In the genomic region with DNA sequence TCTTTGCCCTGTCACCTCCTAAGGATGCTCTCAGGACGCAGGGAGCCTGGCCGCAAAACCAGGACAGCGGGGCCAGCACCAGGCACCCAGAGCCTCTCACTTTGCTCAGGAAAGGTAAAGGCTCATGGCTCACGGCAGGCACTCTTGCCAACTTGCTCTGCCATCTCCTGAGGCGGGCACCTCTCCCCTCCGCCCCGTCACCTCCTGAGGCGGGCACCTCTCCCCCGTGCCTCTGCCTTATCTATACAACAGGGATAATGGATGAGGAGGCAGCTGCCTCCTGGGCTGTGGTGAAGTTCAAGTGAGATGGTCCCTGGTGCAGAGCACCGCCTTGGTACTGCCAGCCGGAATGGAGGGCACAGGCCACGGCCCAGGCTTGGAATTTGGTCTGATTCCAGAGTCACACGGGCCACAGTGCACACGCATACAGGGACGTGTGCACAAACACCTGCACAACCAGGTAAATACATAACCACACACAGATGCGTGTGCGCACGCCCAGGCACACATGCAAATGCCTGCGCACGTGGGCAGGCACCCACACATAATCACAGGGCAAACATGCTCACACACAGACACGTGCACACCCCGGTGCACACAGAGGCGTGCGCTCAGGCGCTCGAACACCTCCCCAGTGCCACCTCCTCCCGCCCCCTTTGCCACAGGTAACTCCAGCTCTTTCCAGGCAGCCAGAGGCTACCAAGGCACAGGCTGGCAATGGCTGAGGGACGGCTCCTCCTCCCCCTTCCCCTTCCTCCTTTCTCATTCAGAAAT, we compare ENCODE assay signal across 15 cellular contexts. TPM values are rescaled to one million over a fixed set of nuclear protein-coding genes. Genes with fewer than 3 reads are reported as not detected.
A peak's percentile ranks its signal among the peaks of the same experiment; 100 is the strongest.
DNase-seq lines count a peak whose midpoint lies in the region; ATAC-seq and TF ChIP-seq lines count a peak whose summit lies in the region.
"Had no signal": no experiment of that assay in that cellular context is flagged by ENCODE, and none has a peak within 500 bp of the region (broad histone marks: within the 10 kb centered on the region; RNA-seq: fewer than 3 reads in every experiment).

No MANE protein-coding gene starts in this region.

- H3K9me3 ChIP-seq in OCI-LY1 (ENCODE audit: low read length) (no peaks in the 10 kb centered on the region), stomach (no peaks in the 10 kb centered on the region), A673 (ENCODE audit: low read depth, low read length, poor library complexity, severe bottlenecking) (no peaks in the 10 kb centered on the region)
- H3K9me3 ChIP-seq: SK-N-SH had no signal

- H3F3A ChIP-seq in OCI-LY1 (ENCODE audit: insufficient read depth, low read length): no peaks in the 10 kb centered on the region

- no peaks in the 10 kb centered on the region for H3K79me2 ChIP-seq in OCI-LY1 (ENCODE audit: insufficient read depth, low read length)
- H3K79me2 ChIP-seq: parathyroid adenoma had no signal

- CTCF ChIA-PET in A673 (lab: Charles Lee): interaction anchor here (0.6 kb wide), 1 partner anchor 11 kb away, joined by 4 read pairs; the partner anchor contains the start of gene DEGS2

- H3K9ac ChIP-seq in OCI-LY1 (ENCODE audit: low read length): no peak overlapping the region; the same call in 1 of the 2 replicates
- H3K9ac ChIP-seq: parathyroid adenoma, SK-N-SH had no signal

- H3K27ac ChIP-seq in OCI-LY1 (ENCODE audit: low read depth, low read length, poor library complexity, severe bottlenecking) (no peak overlapping the region), stomach (peak overlapping the region; percentile 6 to 85 (median 77)), A673 (ENCODE audit: low read depth, low read length, poor library complexity, severe bottlenecking) (no peak overlapping the region)
- H3K27ac ChIP-seq: parathyroid adenoma had no signal

- WGBS in stomach, 5 donors: 39 to 66% (median 49%) methylated on average over 20 to 28 of the region's 28 CpGs

- no peaks in the 10 kb centered on the region for H4K20me1 ChIP-seq in OCI-LY1 (ENCODE audit: insufficient read depth, low read length)

- peaks cover 18% of the 10 kb centered on the region for H3K4me1 Mint-ChIP-seq in activated naive CD8-positive, alpha-beta T cell (ENCODE audit: low read depth)
- peaks cover 15% of the 10 kb centered on the region for H3K4me1 Mint-ChIP-seq in activated naive CD8-positive, alpha-beta T cell treated with anti-CD3 and anti-CD28 coated beads, Interleukin-2, amount 50 U/mL, for 24 hours
- H3K4me1 Mint-ChIP-seq in immature natural killer cell: peaks cover 22 to 23% of the 10 kb centered on the region in 2 donors
- H3K4me1 Mint-ChIP-seq: brain had no signal

- peak overlapping the region; percentile 70 for H3K27ac Mint-ChIP-seq in activated naive CD8-positive, alpha-beta T cell
- H3K27ac Mint-ChIP-seq in activated naive CD8-positive, alpha-beta T cell treated with anti-CD3 and anti-CD28 coated beads, Interleukin-2, amount 50 U/mL, for 24 hours: no peak overlapping the region
- peak overlapping the region in 5 of 6 donors; percentile 36 to 77 (median 66) for H3K27ac Mint-ChIP-seq in immature natural killer cell

- H3K4me1 ChIP-seq in OCI-LY1 (ENCODE audit: insufficient read depth, low read length, severe bottlenecking) (peaks cover 18% of the 10 kb centered on the region), stomach (peaks cover 62 to 89% (median 87%) of the 10 kb centered on the region in 4 donors), A673 (ENCODE audit: insufficient read depth, low read length, poor library complexity, severe bottlenecking) (no peaks in the 10 kb centered on the region)
- H3K4me1 ChIP-seq: parathyroid adenoma had no signal

- TF ChIP-seq EP300 in stomach (IDR thresholded peaks at IDR 0.05): no peak

- H3K9me2 ChIP-seq in OCI-LY1 (ENCODE audit: low read depth, low read length): no peaks in the 10 kb centered on the region
- H3K9me2 ChIP-seq: SK-N-SH had no signal

- TF ChIP-seq CTCF in OCI-LY1 (IDR thresholded peaks at IDR 0.05; ENCODE audit: low read length) (no peak), stomach (IDR thresholded peaks at IDR 0.05) (no peak), A673 (conservative IDR thresholded peaks at IDR 0.05; ENCODE audit: low read depth, low read length) (no peak)

- POLR2A ChIA-PET in A673 (lab: Charles Lee; ENCODE audit: low non-redundant PET): no interaction called here

- no TSS peak for BruUV-seq in A673 (replicated peaks; lab: Mats Ljungman, UMichigan)

- no peaks in the 10 kb centered on the region for H3K36me3 Mint-ChIP-seq in activated naive CD8-positive, alpha-beta T cell
- peaks cover 2% of the 10 kb centered on the region for H3K36me3 Mint-ChIP-seq in activated naive CD8-positive, alpha-beta T cell treated with anti-CD3 and anti-CD28 coated beads, Interleukin-2, amount 50 U/mL, for 24 hours (ENCODE audit: low read depth)
- no peaks in the 10 kb centered on the region for H3K36me3 Mint-ChIP-seq in immature natural killer cell
- H3K36me3 Mint-ChIP-seq: brain had no signal

- H3K4me3 Mint-ChIP-seq in activated naive CD8-positive, alpha-beta T cell: peak overlapping the region; percentile 62
- no peak overlapping the region for H3K4me3 Mint-ChIP-seq in activated naive CD8-positive, alpha-beta T cell treated with anti-CD3 and anti-CD28 coated beads, Interleukin-2, amount 50 U/mL, for 24 hours
- H3K4me3 Mint-ChIP-seq in immature natural killer cell: peak overlapping the region in 3 of 5 donors; percentile 4 to 18 (median 17)
- H3K4me3 Mint-ChIP-seq: activated T-helper 1 cell treated with anti-CD3 and anti-CD28 coated beads, Interleukin-12 subunit alpha, Interleukin-12 subunit beta, Interleukin-2, Interleukin-4 antibody, amounts not matched to agents 30 ng/mL and 10 ng/mL and 1 ng/mL, durations not matched to agents 14 hours and 24 hours and 36 hours; brain had no signal

- H2AFZ ChIP-seq in OCI-LY1 (ENCODE audit: low read length): no peak overlapping the region
- H2AFZ ChIP-seq: parathyroid adenoma had no signal

- H3K4me2 ChIP-seq in OCI-LY1 (ENCODE audit: low read length): peak overlapping the region; percentile 49
- H3K4me2 ChIP-seq: SK-N-SH had no signal

- H3K9me3 Mint-ChIP-seq in activated naive CD8-positive, alpha-beta T cell (ENCODE audit: low read depth): no peaks in the 10 kb centered on the region
- no peaks in the 10 kb centered on the region for H3K9me3 Mint-ChIP-seq in activated naive CD8-positive, alpha-beta T cell treated with anti-CD3 and anti-CD28 coated beads, Interleukin-2, amount 50 U/mL, for 24 hours
- no peaks in the 10 kb centered on the region for H3K9me3 Mint-ChIP-seq in immature natural killer cell
- H3K9me3 Mint-ChIP-seq: brain had no signal

- no peaks in the 10 kb centered on the region for H3K27me3 ChIP-seq in OCI-LY1 (ENCODE audit: insufficient read depth, low read length)
- peaks cover 0 to 16% (median 0%) of the 10 kb centered on the region in 3 donors for H3K27me3 ChIP-seq in stomach
- H3K27me3 ChIP-seq in A673 (replicated peaks; ENCODE audit: insufficient read depth, low read depth, low read length, poor library complexity): no peaks in the 10 kb centered on the region

- TF ChIP-seq POLR2A in stomach (IDR thresholded peaks at IDR 0.05): no peak

- H3K36me3 ChIP-seq in OCI-LY1 (ENCODE audit: insufficient read depth, low read length) (no peaks in the 10 kb centered on the region), stomach (peaks cover 0 to 16% (median 12%) of the 10 kb centered on the region in 4 donors), A673 (ENCODE audit: insufficient read depth, low read length, poor library complexity, severe bottlenecking) (no peaks in the 10 kb centered on the region)

- DNase-seq in activated naive CD8-positive, alpha-beta T cell treated with anti-CD3 and anti-CD28 coated beads, Interleukin-2, amount 50 U/mL, for 24 hours: no peak
- DNase-seq in immature natural killer cell (no peak), stomach (no peak), A673 (ENCODE audit: low spot score) (no peak)
- DNase-seq: mesenchymal stem cell, trophoblast cell had no signal

- intact Hi-C loops in stomach (cut with DNase I; ENCODE audit: low total_unique reads): no loop called here
- intact Hi-C loops in A673 (cut with micrococcal nuclease; ENCODE audit: unreplicated experiment): no loop called here

- H3K4me3 ChIP-seq in OCI-LY1 (ENCODE audit: low read depth, low read length, poor library complexity, severe bottlenecking) (peak overlapping the region; percentile 6), stomach (no peak overlapping the region), A673 (ENCODE audit: low read depth, low read length, poor library complexity, severe bottlenecking) (no peak overlapping the region)

- H3K27me3 Mint-ChIP-seq in activated naive CD8-positive, alpha-beta T cell: no peaks in the 10 kb centered on the region
- peaks cover 2% of the 10 kb centered on the region for H3K27me3 Mint-ChIP-seq in activated naive CD8-positive, alpha-beta T cell treated with anti-CD3 and anti-CD28 coated beads, Interleukin-2, amount 50 U/mL, for 24 hours
- H3K27me3 Mint-ChIP-seq in immature natural killer cell (ENCODE audit: low read depth in 3 of 3): peaks cover 7 to 37% (median 37%) of the 10 kb centered on the region in 3 donors
- H3K27me3 Mint-ChIP-seq: brain had no signal

- no peak for ATAC-seq in activated naive CD8-positive, alpha-beta T cell treated with anti-CD3 and anti-CD28 coated beads, Interleukin-2, amount 50 U/mL, for 24 hours
- ATAC-seq in GM21390 (IDR thresholded peaks at IDR 0.05; ENCODE audit: unreplicated experiment): no peak
- ATAC-seq in activated CD4-positive, CD25-positive, alpha-beta regulatory T cell treated with anti-CD3 and anti-CD28 coated beads, Interleukin-2, amount 50 U/mL, for 24 hours: no peak

RNA-seq across cellular contexts. Expression of gene DEGS2, which starts 11.6 kb away (rescaled TPM):
- polyA plus RNA-seq in immature natural killer cell (10 to 100 TPM in 2 of 3 donors, 1 to 10 TPM in 1; 7.8 to 21.7 (median 12.1) TPM), stomach (1 to 10 TPM; 4.3 to 8.6 (median 7.7) TPM)
- total RNA-seq in stomach (10 to 100 TPM in 4 of 5 donors, 1 to 10 TPM in 1; 1.2 to 53.0 (median 25.0) TPM), A673 (2021) (0.07 TPM in 1 of 2 replicates, not detected in the other)
- total RNA-seq: fibroblast of villous mesenchyme had no signal

Comparison
In these comparisons a context has a peak if more than half of its experiments do, and no peak if none do; other contexts are left out.
1. H3K27ac ChIP-seq: peak in stomach (5 of 5); none in OCI-LY1 (single experiment) and A673 (single experiment).